In the genomic region with DNA sequence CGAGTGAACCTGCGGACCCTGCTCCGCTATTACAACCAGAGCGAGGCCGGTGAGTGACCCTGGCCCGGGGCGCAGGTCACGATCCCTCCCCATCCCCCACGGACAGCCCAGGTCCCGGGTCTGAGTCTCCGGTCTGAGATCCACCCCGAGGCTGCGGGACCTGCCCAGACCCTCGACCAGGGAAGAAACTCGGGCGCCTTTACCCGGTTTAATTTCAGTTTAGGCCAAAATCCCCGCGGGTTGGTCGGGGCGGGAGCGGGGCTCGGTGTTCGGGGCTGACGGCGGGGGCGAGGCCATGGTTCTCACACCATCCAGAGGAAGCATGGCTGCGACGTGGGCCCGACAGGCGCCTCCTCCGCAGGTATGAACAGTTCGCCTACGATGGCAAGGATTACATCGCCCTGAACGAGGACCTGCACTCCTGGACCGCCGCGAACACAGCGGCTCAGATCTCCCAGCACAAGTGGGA, we compare ENCODE assay signal across 8 cellular contexts. TPM values are rescaled to one million over a fixed set of nuclear protein-coding genes. Genes with fewer than 3 reads are reported as not detected.
DNase-seq lines count a peak whose midpoint lies in the region; ATAC-seq and TF ChIP-seq lines count a peak whose summit lies in the region.

No MANE protein-coding gene starts in this region.

- peak overlapping the region; percentile 52 for H3K9ac ChIP-seq in HUES6 (ENCODE audit: low read length)
- peak overlapping the region; percentile 69 to 77 (median 74) for H3K9ac ChIP-seq in skeletal muscle tissue (ENCODE audit: low read depth in 1 of 3, low read length in 3 of 3)

- 8% methylated on average over 40 of the region's 40 CpGs for WGBS in right cardiac atrium

- H3K4me3 ChIP-seq in HUES6 (ENCODE audit: low read depth, low read length) (peak overlapping the region; percentile 84), right cardiac atrium (ENCODE audit: low read length) (peak overlapping the region; percentile 89), skeletal muscle tissue (ENCODE audit: low read length in 3 of 3) (peak overlapping the region; percentile 74 to 84 (median 81))

- H3K9me3 ChIP-seq in HUES6 (ENCODE audit: control insufficient read depth, insufficient read depth, low read depth, low read length) (no peaks in the 10 kb centered on the region), right cardiac atrium (ENCODE audit: control insufficient read depth, low read length) (no peaks in the 10 kb centered on the region), skeletal muscle tissue (ENCODE audit: control insufficient read depth in 3 of 3, low read length in 3 of 3) (no peaks in the 10 kb centered on the region)

- ATAC-seq in right cardiac atrium (peak in 1 of 2 donors; percentile 44), HG03159 (IDR thresholded peaks at IDR 0.05; ENCODE audit: unreplicated experiment) (no peak)

- no peak for TF ChIP-seq CTCF in GM13977 (IDR thresholded peaks at IDR 0.05; ENCODE audit: extremely low read depth, insufficient read depth, missing control alignments)

- H3K4me1 ChIP-seq in HUES6 (ENCODE audit: control insufficient read depth, insufficient read depth, low read length) (peaks cover 7% of the 10 kb centered on the region; the same call in 1 of the 2 replicates), right cardiac atrium (ENCODE audit: control insufficient read depth, insufficient read depth, low read length) (peaks cover 3% of the 10 kb centered on the region), skeletal muscle tissue (ENCODE audit: control insufficient read depth in 3 of 3, insufficient read depth in 3 of 3, low read length in 3 of 3) (peaks cover 9 to 13% (median 9%) of the 10 kb centered on the region in 3 donors)

- in situ Hi-C loops in GM13977 (cut with MboI; ENCODE audit: low pct_unique_long_range_greater_than_20kb, low sequenced_read_pairs, unreplicated experiment), result no loop called here

- H3K27ac ChIP-seq in HUES6 (ENCODE audit: low read depth, low read length), result no peak overlapping the region
- H3K27ac ChIP-seq in right cardiac atrium (ENCODE audit: low read length), result no peak overlapping the region
- H3K27ac ChIP-seq in skeletal muscle tissue (ENCODE audit: low read depth, low read length), result no peak overlapping the region

- peak; percentile 31 for DNase-seq in GM13977 (ENCODE audit: low spot score)
- DNase-seq in activated naive CD4-positive, alpha-beta T cell treated with Interleukin-2 at 50 U/mL for 16 hours, result peak; percentile 40
- peak in 2 of 3 donors; percentile 56 to 60 for DNase-seq in right cardiac atrium
- no peak for DNase-seq in retina
- no peak for DNase-seq in CD1c-positive myeloid dendritic cell (ENCODE audit: extremely low spot score)

- intact Hi-C loops in right cardiac atrium (cut with DNase I), result no loop called here

- H3K36me3 ChIP-seq in HUES6 (ENCODE audit: control insufficient read depth, insufficient read depth, low read length) (peaks cover 15% of the 10 kb centered on the region), skeletal muscle tissue (ENCODE audit: control insufficient read depth in 3 of 3, insufficient read depth in 3 of 3, low read length in 3 of 3) (no peaks in the 10 kb centered on the region)

- H3K27me3 ChIP-seq in HUES6 (ENCODE audit: control insufficient read depth, insufficient read depth, low read length) (peaks cover 16% of the 10 kb centered on the region), right cardiac atrium (ENCODE audit: control insufficient read depth, insufficient read depth) (no peaks in the 10 kb centered on the region), skeletal muscle tissue (ENCODE audit: control insufficient read depth in 3 of 3, insufficient read depth in 3 of 3, low read length in 3 of 3) (peaks cover 0 to 6% (median 4%) of the 10 kb centered on the region in 3 donors)

RNA-seq across cellular contexts. Expression of gene TRIM26, which starts 46.9 kb away (rescaled TPM):
- 10 to 100 TPM; 19.9 to 27.1 (median 25.1) TPM for total RNA-seq in right cardiac atrium
- 19.6 TPM for polyA plus RNA-seq in right cardiac atrium
- 8.4 TPM for total RNA-seq in skeletal muscle tissue

Comparison
In these comparisons a context has a peak if more than half of its experiments do, and no peak if none do; other contexts are left out.
1. DNase-seq: peak in GM13977 (single experiment), activated naive CD4-positive, alpha-beta T cell treated with Interleukin-2 at 50 U/mL for 16 hours (single experiment) and right cardiac atrium (2 of 3); none in retina (single experiment) and CD1c-positive myeloid dendritic cell (single experiment).
2. Peak in every context shown above with its lines, with median percentiles within 50 percentile points of each other: H3K4me3 ChIP-seq.